ENCODE assay signal across 10 cellular contexts in the genomic region with DNA sequence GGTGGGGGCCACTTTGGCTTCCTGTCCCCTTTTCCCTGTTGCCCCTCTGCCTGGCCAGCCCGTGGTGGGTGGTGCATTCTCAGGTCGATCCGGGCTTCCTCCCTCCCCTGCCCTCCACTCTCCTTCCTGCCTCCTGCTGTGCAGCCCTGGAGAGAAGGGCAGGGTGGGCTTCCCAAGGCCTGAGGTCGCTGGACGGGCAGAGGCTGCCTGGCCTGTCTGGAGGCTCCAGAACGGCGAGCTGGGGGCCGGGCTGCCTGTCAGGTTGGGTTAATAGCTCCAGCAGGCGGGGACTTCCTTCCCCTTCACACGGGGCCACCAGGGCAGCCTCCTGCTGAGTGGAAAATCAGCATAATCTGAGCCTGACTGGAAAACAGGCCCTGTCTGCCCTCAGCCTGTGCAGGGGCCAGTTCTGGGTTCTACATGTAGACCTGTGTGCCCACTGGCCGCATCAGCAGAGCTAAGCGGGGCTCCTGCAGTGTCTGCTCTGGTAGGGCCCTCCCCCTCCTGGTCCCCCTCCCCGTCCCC. TPM values are rescaled to one million over a fixed set of nuclear protein-coding genes. Genes with fewer than 3 reads are reported as not detected.
A peak's percentile ranks its signal among the peaks of the same experiment; 100 is the strongest.
DNase-seq lines count a peak whose midpoint lies in the region; ATAC-seq and TF ChIP-seq lines count a peak whose summit lies in the region.
"Had no signal": no experiment of that assay in that cellular context is flagged by ENCODE, and none has a peak within 500 bp of the region (broad histone marks: within the 10 kb centered on the region; RNA-seq: fewer than 3 reads in every experiment).

No MANE protein-coding gene starts in this region.

- H3K36me3 Mint-ChIP-seq in activated CD8-positive, alpha-beta T cell treated with anti-CD3 and anti-CD28 coated beads, Interleukin-2, amount 10 ng/mL, durations not matched to agents 7 days and 5 days (ENCODE audit: low read depth): no peaks in the 10 kb centered on the region

- no peaks in the 10 kb centered on the region for H3K27me3 ChIP-seq in A673 (replicated peaks; ENCODE audit: insufficient read depth, low read depth, low read length, poor library complexity)
- H3K27me3 ChIP-seq in HUES48 (ENCODE audit: control insufficient read depth, insufficient read depth, low read length): no peaks in the 10 kb centered on the region
- H3K27me3 ChIP-seq in breast epithelium: peaks cover 0 to 9% of the 10 kb centered on the region in 2 donors

- no peaks in the 10 kb centered on the region for H3K27me3 Mint-ChIP-seq in activated CD8-positive, alpha-beta T cell treated with anti-CD3 and anti-CD28 coated beads, Interleukin-2, amount 10 ng/mL, durations not matched to agents 7 days and 5 days (ENCODE audit: low read depth)

- no TSS peak for BruUV-seq in A673 (replicated peaks; lab: Mats Ljungman, UMichigan)

- H3K4me3 Mint-ChIP-seq in activated CD8-positive, alpha-beta T cell treated with anti-CD3 and anti-CD28 coated beads, Interleukin-2, amount 10 ng/mL, durations not matched to agents 7 days and 5 days: no peak overlapping the region

- H3K9me3 ChIP-seq in A673 (ENCODE audit: low read depth, low read length, poor library complexity, severe bottlenecking): no peaks in the 10 kb centered on the region
- no peaks in the 10 kb centered on the region for H3K9me3 ChIP-seq in HUES48 (ENCODE audit: control insufficient read depth, insufficient read depth, low read length)
- no peaks in the 10 kb centered on the region for H3K9me3 ChIP-seq in breast epithelium

- H3K27ac ChIP-seq in A673 (ENCODE audit: low read depth, low read length, poor library complexity, severe bottlenecking) (no peak overlapping the region), HUES48 (ENCODE audit: low read depth, low read length) (peak overlapping the region; percentile 84), breast epithelium (peak overlapping the region in 1 of 2 donors; percentile 74)
- H3K27ac ChIP-seq: HL-60 had no signal

- H3K4me1 ChIP-seq in A673 (ENCODE audit: insufficient read depth, low read length, poor library complexity, severe bottlenecking) (peaks cover 23% of the 10 kb centered on the region), HUES48 (ENCODE audit: control insufficient read depth, insufficient read depth, low read length) (peaks cover 19% of the 10 kb centered on the region), breast epithelium (peaks cover 0 to 4% of the 10 kb centered on the region in 2 donors)

- peak; percentile 47 for ATAC-seq in activated CD8-positive, alpha-beta T cell treated with anti-CD3 and anti-CD28 coated beads, Interleukin-2, amount 10 ng/mL, durations not matched to agents 7 days and 5 days
- no peak for ATAC-seq in omental fat pad (ENCODE audit: low FRiP score)
- ATAC-seq in HG03135 (IDR thresholded peaks at IDR 0.05; ENCODE audit: unreplicated experiment): no peak

- intact Hi-C loops in A673 (cut with micrococcal nuclease; ENCODE audit: unreplicated experiment) (no loop called here), breast epithelium (cut with DNase I; ENCODE audit: low total_unique reads) (no loop called here)

- H3K9ac ChIP-seq in HUES48 (ENCODE audit: low read depth, low read length): no peak overlapping the region

- no peaks in the 10 kb centered on the region for H3K4me1 Mint-ChIP-seq in activated CD8-positive, alpha-beta T cell treated with anti-CD3 and anti-CD28 coated beads, Interleukin-2, amount 10 ng/mL, durations not matched to agents 7 days and 5 days (ENCODE audit: low read depth)

- CTCF ChIA-PET in A673 (lab: Charles Lee): interaction anchor here (0.7 kb wide), 1 partner anchor 13 kb away, joined by 21 read pairs; no protein-coding TSS in a partner anchor
- CTCF ChIA-PET in activated CD8-positive, alpha-beta T cell treated with anti-CD3 and anti-CD28 coated beads, Interleukin-2, amount 10 ng/mL, durations not matched to agents 7 days and 5 days (lab: Charles Lee): no interaction called here

- H3K4me3 ChIP-seq in A673 (ENCODE audit: low read depth, low read length, poor library complexity, severe bottlenecking): no peak overlapping the region
- no peak overlapping the region; the same call in 1 of the 2 replicates for H3K4me3 ChIP-seq in HUES48 (ENCODE audit: low read depth, low read length)
- peak overlapping the region in 1 of 3 donors; percentile 25 for H3K4me3 ChIP-seq in breast epithelium

- TF ChIP-seq POLR2A in breast epithelium (IDR thresholded peaks at IDR 0.05): no peak

- DNase-seq in A673 (ENCODE audit: low spot score) (peak; percentile 85), iPS-NIHi11 (ENCODE audit: low spot score) (peak; percentile 85), breast epithelium (ENCODE audit: low spot score in 2 of 2) (no peak), AG20443 (ENCODE audit: low spot score) (no peak), omental fat pad (ENCODE audit: low spot score) (no peak)
- DNase-seq in activated CD8-positive, alpha-beta T cell treated with anti-CD3 and anti-CD28 coated beads, Interleukin-2, amount 10 ng/mL, durations not matched to agents 7 days and 5 days: no peak

- no peaks in the 10 kb centered on the region for H3K9me3 Mint-ChIP-seq in activated CD8-positive, alpha-beta T cell treated with anti-CD3 and anti-CD28 coated beads, Interleukin-2, amount 10 ng/mL, durations not matched to agents 7 days and 5 days (ENCODE audit: insufficient read depth)

- POLR2A ChIA-PET in A673 (lab: Charles Lee; ENCODE audit: low non-redundant PET): interaction anchor here (0.6 kb wide), 1 partner anchor 1575 kb away, joined by 4 read pairs; no protein-coding TSS in a partner anchor
- POLR2A ChIA-PET in activated CD8-positive, alpha-beta T cell treated with anti-CD3 and anti-CD28 coated beads, Interleukin-2, amount 10 ng/mL, durations not matched to agents 7 days and 5 days (lab: Charles Lee): no interaction called here

- no peak overlapping the region for H3K27ac Mint-ChIP-seq in activated CD8-positive, alpha-beta T cell treated with anti-CD3 and anti-CD28 coated beads, Interleukin-2, amount 10 ng/mL, durations not matched to agents 7 days and 5 days

- no peak for TF ChIP-seq CTCF in A673 (conservative IDR thresholded peaks at IDR 0.05; ENCODE audit: low read depth, low read length)
- TF ChIP-seq CTCF in breast epithelium (IDR thresholded peaks at IDR 0.05): no peak
- no peak for TF ChIP-seq CTCF in omental fat pad (IDR thresholded peaks at IDR 0.05)

- H3K36me3 ChIP-seq in A673 (ENCODE audit: insufficient read depth, low read length, poor library complexity, severe bottlenecking): no peaks in the 10 kb centered on the region
- H3K36me3 ChIP-seq in HUES48 (ENCODE audit: control insufficient read depth, insufficient read depth, low read length): peaks cover 29% of the 10 kb centered on the region
- H3K36me3 ChIP-seq in breast epithelium: no peaks in the 10 kb centered on the region

RNA-seq across cellular contexts. Expression of a gene that starts 11.3 kb away (rescaled TPM):
- total RNA-seq in A673 (2021): 11.5 and 16.0 TPM in 2 replicates
- total RNA-seq in activated CD8-positive, alpha-beta T cell treated with anti-CD3 and anti-CD28 coated beads, Interleukin-2, amount 10 ng/mL, durations not matched to agents 7 days and 5 days: under 1 TPM; 0.26 TPM
- total RNA-seq in breast epithelium: 1 to 10 TPM; 1.4 to 4.6 (median 2.2) TPM
- total RNA-seq in omental fat pad: 1 to 10 TPM in 3 of 4 donors, under 1 TPM in 1; 0.74 to 7.3 (median 2.4) TPM
- total RNA-seq: RPMI7951 had no signal

Comparison
In these comparisons a context has a peak if more than half of its experiments do, and no peak if none do; other contexts are left out.
1. DNase-seq: peak in A673 (single experiment) and iPS-NIHi11 (single experiment); none in activated CD8-positive, alpha-beta T cell treated with anti-CD3 and anti-CD28 coated beads, Interleukin-2, amount 10 ng/mL, durations not matched to agents 7 days and 5 days (single experiment), breast epithelium (0 of 2), AG20443 (single experiment) and omental fat pad (single experiment).